In the genomic region with DNA sequence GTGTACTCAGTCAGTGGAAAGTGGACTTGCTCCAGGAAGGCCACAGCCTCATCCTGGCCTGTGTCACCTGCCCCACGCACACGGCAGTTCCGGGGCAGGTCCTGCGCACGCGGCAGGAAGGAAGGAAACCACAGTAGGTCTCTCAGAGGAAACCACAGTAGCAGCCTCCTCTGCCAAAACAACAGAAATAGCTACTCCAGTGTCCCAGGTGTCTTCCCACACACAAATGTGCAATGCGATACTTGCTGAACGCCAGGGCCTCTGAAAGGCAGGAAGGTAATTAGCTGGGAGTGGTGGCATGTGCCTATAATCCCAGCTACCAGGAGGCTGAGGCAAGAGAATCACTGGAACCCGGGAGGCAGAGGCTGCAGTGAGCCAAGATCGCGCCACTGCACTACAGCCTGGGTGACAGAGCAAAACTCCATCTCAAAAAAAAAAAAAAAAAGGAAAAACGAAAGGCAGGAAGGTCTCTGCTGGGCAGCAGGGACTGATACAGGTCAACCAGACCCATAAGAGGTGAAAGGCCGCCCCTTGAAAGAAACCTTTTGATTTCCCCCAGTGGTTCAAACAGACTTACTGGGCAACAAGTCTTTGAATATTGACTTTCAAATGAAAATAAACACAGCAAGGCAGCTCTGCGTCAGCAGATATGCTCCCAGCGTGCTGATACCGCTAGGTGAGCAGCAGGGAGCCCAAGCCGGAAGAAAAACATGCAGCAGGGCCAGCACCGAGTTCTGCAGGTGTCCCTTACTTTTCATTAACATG, we compare ENCODE assay signal across 8 cellular contexts. TPM values are rescaled to one million over a fixed set of nuclear protein-coding genes. Genes with fewer than 3 reads are reported as not detected.
DNase-seq lines count a peak whose midpoint lies in the region; ATAC-seq and TF ChIP-seq lines count a peak whose summit lies in the region.

No MANE protein-coding gene starts in this region.

- POLR2A ChIA-PET in RWPE1 (lab: Yijun Ruan, JAX; ENCODE audit: low non-redundant PET), result no interaction called here

- no peak for TF ChIP-seq CTCF in RWPE1 (conservative IDR thresholded peaks at IDR 0.05; ENCODE audit: low read depth)
- no peak for TF ChIP-seq CTCF in mesothelial cell of epicardium (IDR thresholded peaks at IDR 0.05; ENCODE audit: unreplicated experiment)

- H3K4me3 Mint-ChIP-seq in mesothelial cell of epicardium, result no peak overlapping the region

- peaks cover 11% of the 10 kb centered on the region for H3K4me1 Mint-ChIP-seq in mesothelial cell of epicardium

- peaks cover 5% of the 10 kb centered on the region for H3K36me3 Mint-ChIP-seq in mesothelial cell of epicardium

- DNase-seq in RWPE1 (ENCODE audit: low spot score) (no peak), NCI-H774 (lab: John Stamatoyannopoulos, UW) (no peak), HUDEP-2 (lab: John Stamatoyannopoulos, UW; ENCODE audit: unreplicated experiment in 76 of 76) (no peak), mesothelial cell of epicardium (ENCODE audit: low spot score in 2 of 2, unreplicated experiment in 2 of 2) (no peak)
- DNase-seq in activated naive CD8-positive, alpha-beta T cell treated with anti-CD3 and anti-CD28 coated beads, Interleukin-2, amount 50 U/mL, for 16 hours (ENCODE audit: low read depth, low spot score), result peak; percentile 6
- DNase-seq in stimulated activated CD4-positive, alpha-beta T cell treated with anti-CD3 and anti-CD28 coated beads, Interleukin-15, amount 100 ng/mL, for 48 hours (ENCODE audit: low read depth in 2 of 2), result peak; percentile 38 to 49

- peak overlapping the region; percentile 30; the same call in 1 of the 2 replicates for H3K27ac ChIP-seq in RWPE1

- peaks cover 12% of the 10 kb centered on the region for H3K27me3 Mint-ChIP-seq in mesothelial cell of epicardium (ENCODE audit: low read depth)

- H3K9me3 Mint-ChIP-seq in mesothelial cell of epicardium, result no peaks in the 10 kb centered on the region

- CTCF ChIA-PET in RWPE1 (lab: Yijun Ruan, JAX), result no interaction called here

- ATAC-seq in GM18868 (IDR thresholded peaks at IDR 0.05; ENCODE audit: unreplicated experiment) (peak; percentile 93), HG02840 (IDR thresholded peaks at IDR 0.05; ENCODE audit: low FRiP score, unreplicated experiment) (peak; percentile 69)

- H3K27ac Mint-ChIP-seq in mesothelial cell of epicardium, result no peak overlapping the region

RNA-seq across cellular contexts. Expression of a gene that starts 49.5 kb away (rescaled TPM):
- 26.9 to 29.7 TPM (median 29.4 TPM) in 3 replicates for total RNA-seq in mesothelial cell of epicardium

Comparison
In these comparisons a context has a peak if more than half of its experiments do, and no peak if none do; other contexts are left out.
1. DNase-seq: peak in activated naive CD8-positive, alpha-beta T cell treated with anti-CD3 and anti-CD28 coated beads, Interleukin-2, amount 50 U/mL, for 16 hours (single experiment) and stimulated activated CD4-positive, alpha-beta T cell treated with anti-CD3 and anti-CD28 coated beads, Interleukin-15, amount 100 ng/mL, for 48 hours (2 of 2); none in RWPE1 (single experiment), NCI-H774 (single experiment), HUDEP-2 (0 of 76) and mesothelial cell of epicardium (0 of 2).